In the genomic region with DNA sequence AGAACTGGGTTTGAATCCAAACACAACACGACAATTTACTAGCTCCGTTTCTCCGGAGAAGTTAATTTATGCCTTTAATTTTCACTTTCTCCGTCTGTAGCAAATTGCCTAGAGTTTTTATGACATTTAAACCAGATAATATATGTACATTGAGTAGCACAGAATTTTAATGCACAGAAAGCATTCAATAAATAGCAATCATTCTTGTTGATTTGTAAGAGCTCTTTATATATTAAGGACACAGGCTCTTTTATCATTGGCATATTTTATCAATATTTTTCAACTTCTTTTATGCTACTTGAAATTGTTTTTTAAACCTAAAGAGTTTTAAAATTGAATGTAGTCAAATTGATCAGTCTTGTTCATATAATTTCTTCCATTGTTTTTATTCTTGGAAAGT, we compare ENCODE assay signal across 34 cellular contexts.
"Had no signal": no experiment of that assay in that cellular context is flagged by ENCODE, and none has a peak within 500 bp of the region (broad histone marks: within the 10 kb centered on the region; RNA-seq: fewer than 3 reads in every experiment).

No MANE protein-coding gene starts in this region.

- H3K36me3 ChIP-seq: MG63 had no signal

- H3K9me3 ChIP-seq: MG63 had no signal

- DNase-seq: Karpas-422, Kasumi-1, MG63, MM.1S, MV-4-11, NCI-H1048, NCI-H1092, NCI-H1092 treated with DMSO at 0.1 percent for 48 hours, NCI-H1105, NCI-H1105 treated with DMSO at 0.1 percent for 48 hours, NCI-H1417, NCI-H1417 treated with DMSO at 0.1 percent for 48 hours, NCI-H1436, NCI-H1436 treated with DMSO at 0.1 percent for 48 hours, NCI-H146, NCI-H1694, NCI-H1694 treated with DMSO at 0.1 percent for 48 hours, NCI-H187, NCI-H187 treated with DMSO at 0.1 percent for 48 hours, NCI-H1930, NCI-H2029, NCI-H2029 treated with DMSO at 0.1 percent for 48 hours, NCI-H2081, NCI-H2081 treated with DMSO at 0.1 percent for 48 hours, NCI-H2107, NCI-H2171, NCI-H2171 treated with DMSO at 0.1 percent for 48 hours, NCI-H2227 treated with DMSO at 0.1 percent for 48 hours, NCI-H226, NCI-H345, NCI-H446, NCI-H446 treated with DMSO at 0.1 percent for 48 hours, NCI-H510A, NCI-H510A treated with DMSO at 0.1 percent for 48 hours had no signal

- H3K27me3 ChIP-seq: MG63 had no signal

- H3K4me3 ChIP-seq: MG63 had no signal
